Comparison of ENCODE assay signal across 19 cellular contexts in genomic region chr4:118848901-118849300, GRCh38. TPM values are rescaled to one million over a fixed set of nuclear protein-coding genes. Genes with fewer than 3 reads are reported as not detected.
DNase-seq lines count a peak whose midpoint lies in the region; ATAC-seq, FAIRE-seq and TF ChIP-seq lines count a peak whose summit lies in the region.
"Had no signal": no experiment of that assay in that cellular context is flagged by ENCODE, and none has a peak within 500 bp of the region (broad histone marks: within the 10 kb centered on the region; RNA-seq: fewer than 3 reads in every experiment).

No MANE protein-coding gene starts in this region.

- TF ChIP-seq CTCF in H1 (IDR thresholded peaks at IDR 0.05; ENCODE audit: control extremely low read depth in 1 of 3, insufficient read depth in 1 of 3, low read depth in 1 of 3, low read length in 3 of 3) (no peak), retinal pigment epithelial cell (conservative IDR thresholded peaks at IDR 0.05; ENCODE audit: low read depth, low read length) (no peak)

- peaks cover 0 to 11% of the 10 kb centered on the region in 2 experiments; a peak in 2 of 4 replicates for H3K79me2 ChIP-seq in H1 (ENCODE audit: control insufficient read depth in 1 of 2, insufficient read depth in 2 of 2, low read length in 2 of 2)

- CTCF ChIA-PET in H1 (lab: Charles Lee; ENCODE audit: partially characterized antibody): interaction anchor here (0.8 to 3.7 kb wide), 3 partner anchors 10 to 77 kb away, joined by 3 to 18 read pairs (median 3); partner anchors contain the start of gene SEC24D

- no peaks in the 10 kb centered on the region for H4K20me1 ChIP-seq in H1 (replicated peaks in 1 of 2; ENCODE audit: control insufficient read depth in 1 of 2, insufficient read depth in 2 of 2, low read length in 2 of 2)

- no peak overlapping the region for H3K14ac ChIP-seq in H1 (ENCODE audit: insufficient read length)

- no peak overlapping the region for H4K91ac ChIP-seq in H1 (replicated peaks; ENCODE audit: insufficient read length, low read length)

- no peak for ATAC-seq in HG02623 (IDR thresholded peaks at IDR 0.05; ENCODE audit: unreplicated experiment)
- no peak for ATAC-seq in HG03469 (IDR thresholded peaks at IDR 0.05; ENCODE audit: unreplicated experiment)
- ATAC-seq: HCT116 had no signal

- H2BK120ac ChIP-seq in H1 (replicated peaks; ENCODE audit: low read depth, low read length): peak overlapping the region; percentile 79

- no peak overlapping the region for H2AK5ac ChIP-seq in H1 (ENCODE audit: low read depth, low read length)

- H3K36me3 ChIP-seq in HUES48 (ENCODE audit: control insufficient read depth, insufficient read depth, low read length): no peaks in the 10 kb centered on the region
- no peaks in the 10 kb centered on the region for H3K36me3 ChIP-seq in H1 (ENCODE audit: control insufficient read depth in 2 of 4, insufficient read depth in 4 of 4, low read length in 3 of 4)
- H3K36me3 ChIP-seq: BE2C had no signal

- no peak overlapping the region for H2AFZ ChIP-seq in H1 (ENCODE audit: low read length)

- H3K4me3 ChIP-seq in HUES48 (ENCODE audit: low read depth, low read length) (no peak overlapping the region; the same call in 1 of the 2 replicates), H1 (ENCODE audit: extremely low read depth in 1 of 4, insufficient read depth in 2 of 4, low read depth in 3 of 4, low read length in 4 of 4) (peak overlapping the region in 1 of 4 experiments; percentile 66; a peak in 1 of 8 replicates), retinal pigment epithelial cell (ENCODE audit: low read length) (no peak overlapping the region)

- H2BK20ac ChIP-seq in H1 (ENCODE audit: low read length): no peak overlapping the region

- no peak overlapping the region for H3K56ac ChIP-seq in H1 (replicated peaks; ENCODE audit: insufficient read length, low read depth, low read length)

- H3K9ac ChIP-seq in HUES48 (ENCODE audit: low read depth, low read length): no peak overlapping the region
- H3K9ac ChIP-seq in H1 (replicated peaks in 1 of 4; ENCODE audit: extremely low read depth in 1 of 4, low read depth in 3 of 4, low read length in 3 of 4): no peak overlapping the region; a peak in 1 of 7 replicates

- TF ChIP-seq EP300 in H1 (IDR thresholded peaks at IDR 0.05; ENCODE audit: borderline replicate concordance in 1 of 2, low read depth in 2 of 2, low read length in 2 of 2): no peak

- H3K79me1 ChIP-seq in H1 (ENCODE audit: low read depth, low read length): no peaks in the 10 kb centered on the region

- H3K4me2 ChIP-seq in H1 (ENCODE audit: insufficient read depth in 1 of 2, low read depth in 2 of 2, low read length in 2 of 2): peak overlapping the region; percentile 66 to 79; a peak in 2 of 4 replicates

- H3K27me3 ChIP-seq in HUES48 (ENCODE audit: control insufficient read depth, insufficient read depth, low read length) (no peaks in the 10 kb centered on the region), H1 (replicated peaks in 1 of 4; ENCODE audit: control insufficient read depth in 3 of 4, extremely low read depth in 1 of 4, insufficient read depth in 3 of 4, low read length in 3 of 4) (no peaks in the 10 kb centered on the region)
- H3K27me3 ChIP-seq: BE2C had no signal

- DNase-seq in H1 (ENCODE audit: low read depth in 1 of 2, low spot score in 2 of 2) (no peak), retinal pigment epithelial cell (ENCODE audit: low read depth) (peak; percentile 61), GM12892 (ENCODE audit: insufficient read length) (no peak)
- DNase-seq: ACHN; BE2C; Caco-2; CD4-positive, alpha-beta T cell; GDM1; HFFc6; Kasumi-1; KG1 had no signal

- TF ChIP-seq RAD21 in H1 (IDR thresholded peaks at IDR 0.05 in 1 of 2, conservative IDR thresholded peaks at IDR 0.05 in 1 of 2; ENCODE audit: low read depth in 2 of 2, low read length in 2 of 2): no peak

- POLR2A ChIA-PET in H1 (lab: Charles Lee; ENCODE audit: partially characterized antibody): interaction anchor here (4.3 kb wide), 1 partner anchor 11 kb away, joined by 32 read pairs; the partner anchor contains the start of gene SEC24D

- no peak overlapping the region for H2BK5ac ChIP-seq in H1 (ENCODE audit: low read depth, low read length)

- H3K18ac ChIP-seq in H1 (ENCODE audit: extremely low read depth, low read length): no peak overlapping the region; the same call in 1 of the 2 replicates

- H3K4ac ChIP-seq in H1 (replicated peaks; ENCODE audit: insufficient read length, low read depth, low read length): no peak overlapping the region

- H3K9me3 ChIP-seq in HUES48 (ENCODE audit: control insufficient read depth, insufficient read depth, low read length): no peaks in the 10 kb centered on the region
- H3K9me3 ChIP-seq in H1 (ENCODE audit: insufficient read depth in 2 of 2, low read depth in 1 of 2, low read length in 1 of 2): no peaks in the 10 kb centered on the region
- H3K9me3 ChIP-seq: BE2C, Caco-2 had no signal

- H3K27ac ChIP-seq in HUES48 (ENCODE audit: low read depth, low read length): peak overlapping the region; percentile 98
- no peak overlapping the region for H3K27ac ChIP-seq in H1 (ENCODE audit: low read depth, low read length)
- H3K27ac ChIP-seq: C4-2B had no signal

- FAIRE-seq in H1 (lab: Jason Lieb, UNC) (no peak), GM12892 (lab: Jason Lieb, UNC) (no peak)
- FAIRE-seq: D721Med, H54 had no signal

- TF ChIP-seq POLR2A in H1 (IDR thresholded peaks at IDR 0.05; ENCODE audit: control extremely low read depth in 1 of 2, low read depth in 2 of 2, low read length in 2 of 2) (no peak), GM12892 (IDR thresholded peaks at IDR 0.05; ENCODE audit: low read depth, low read length) (no peak)

- H3K4me1 ChIP-seq in HUES48 (ENCODE audit: control insufficient read depth, insufficient read depth, low read length) (peaks cover 50% of the 10 kb centered on the region), H1 (replicated peaks in 1 of 4; ENCODE audit: control insufficient read depth in 3 of 4, insufficient read depth in 4 of 4, low read length in 3 of 4) (peaks cover 0 to 13% (median 9%) of the 10 kb centered on the region in 4 experiments; a peak in 5 of 7 replicates)
- H3K4me1 ChIP-seq: BE2C, Caco-2 had no signal

- peaks cover 4% of the 10 kb centered on the region; the same call in 1 of the 2 replicates for H3K23me2 ChIP-seq in H1 (ENCODE audit: low read depth, low read length)

- H4K5ac ChIP-seq in H1 (ENCODE audit: insufficient read length, low read depth, low read length): peak overlapping the region; percentile 27

- H4K8ac ChIP-seq in H1 (ENCODE audit: extremely low read depth, insufficient read depth, low read length): no peak overlapping the region

- H2BK12ac ChIP-seq in H1 (ENCODE audit: low read depth, low read length): no peak overlapping the region; the same call in 1 of the 2 replicates

- no peak overlapping the region for H3K23ac ChIP-seq in H1 (ENCODE audit: insufficient read length)

- H2BK15ac ChIP-seq in H1 (ENCODE audit: low read length): no peak overlapping the region

TF ChIP-seq in H1, 55 proteins besides CTCF, POLR2A, EP300 and RAD21:
- TF ChIP-seq RNF2 (IDR thresholded peaks at IDR 0.05; ENCODE audit: borderline replicate concordance, low read depth, low read length, missing control alignments, poor library complexity, severe bottlenecking): no peak
- TF ChIP-seq SRF (IDR thresholded peaks at IDR 0.05; ENCODE audit: low read depth, low read length): no peak
- no peak for TF ChIP-seq NRF1 (IDR thresholded peaks at IDR 0.05; ENCODE audit: low read depth, low read length)

RNA-seq across cellular contexts. Expression of gene SEC24D, which starts 13.0 kb away (rescaled TPM):
- 84.6 and 91.6 TPM in 2 replicates for total RNA-seq in H1 (2021; fragmentation: NEBNext Ultra II Directional; extraction: Animal tissue kit (Norgen Biotek cat#: 25700))
- polyA plus RNA-seq in H1 (2011; rRNA removed): 28.9 and 44.1 TPM in 2 replicates
- polyA plus RNA-seq in H1 (2011; cell fraction: cytosol; rRNA removed): 29.6 TPM
- 70.9 TPM for polyA plus RNA-seq in H1 (2011; cell fraction: nucleus; rRNA removed)
- 31.0 to 48.1 TPM (median 40.1 TPM) in 4 replicates for polyA plus RNA-seq in H1 (2012, experiment 1 of 2)
- 6.9 TPM for polyA plus RNA-seq in H1 (2012, experiment 2 of 2)
- polyA plus RNA-seq in H1 (2013, experiment 1 of 2): 44.2 TPM
- 41.6 TPM for polyA plus RNA-seq in H1 (2013, experiment 2 of 2)
- polyA minus RNA-seq in H1 (2011; rRNA and poly(A)+ RNA removed): 59.7 and 69.9 TPM in 2 replicates
- polyA minus RNA-seq in H1 (2011; cell fraction: cytosol; rRNA and poly(A)+ RNA removed): 31.6 TPM
- polyA minus RNA-seq in H1 (2011; cell fraction: nucleus; rRNA and poly(A)+ RNA removed): 85.7 TPM
- polyA plus RNA-seq in GM12892 (2012; ENCODE audit: missing spikeins): 25.9 TPM

RNA-seq across cellular contexts. Expression of gene SYNPO2, which starts 39.8 kb away (rescaled TPM):
- 4.2 and 4.5 TPM in 2 replicates for total RNA-seq in H1 (2021; fragmentation: NEBNext Ultra II Directional; extraction: Animal tissue kit (Norgen Biotek cat#: 25700))
- polyA plus RNA-seq in H1 (2011; rRNA removed): 0.36 and 0.50 TPM in 2 replicates
- polyA plus RNA-seq in H1 (2011; cell fraction: cytosol; rRNA removed): 0.78 TPM
- polyA plus RNA-seq in H1 (2011; cell fraction: nucleus; rRNA removed): 1.3 TPM
- polyA plus RNA-seq in H1 (2012, experiment 1 of 2): 1.0 to 2.4 TPM (median 1.2 TPM) in 4 replicates
- 0.05 TPM for polyA plus RNA-seq in H1 (2012, experiment 2 of 2)
- 2.4 TPM for polyA plus RNA-seq in H1 (2013, experiment 1 of 2)
- polyA plus RNA-seq in H1 (2013, experiment 2 of 2): 2.7 TPM
- polyA minus RNA-seq in H1 (2011; rRNA and poly(A)+ RNA removed): 2.3 and 3.1 TPM in 2 replicates
- 1.1 TPM for polyA minus RNA-seq in H1 (2011; cell fraction: cytosol; rRNA and poly(A)+ RNA removed)
- polyA minus RNA-seq in H1 (2011; cell fraction: nucleus; rRNA and poly(A)+ RNA removed): 3.8 TPM
- polyA plus RNA-seq in GM12892 (2012; ENCODE audit: missing spikeins): 0.11 TPM
- total RNA-seq: HT-29 had no signal
